Comparison of ENCODE assay signal across 8 cellular contexts in genomic region chr14:23006544-23007419, GRCh38. TPM values are rescaled to one million over a fixed set of nuclear protein-coding genes. Genes with fewer than 3 reads are reported as not detected.
DNase-seq lines count a peak whose midpoint lies in the region; ATAC-seq, FAIRE-seq and TF ChIP-seq lines count a peak whose summit lies in the region.

No MANE protein-coding gene starts in this region.

- TF ChIP-seq CTCF in AG09319 (IDR thresholded peaks at IDR 0.05; ENCODE audit: low read depth, low read length) (peak; percentile 34), keratinocyte (optimal IDR thresholded peaks at IDR 0.05 in 1 of 3, IDR thresholded peaks at IDR 0.05 in 1 of 3, conservative IDR thresholded peaks at IDR 0.05 in 1 of 3; ENCODE audit: extremely low read depth in 1 of 3, insufficient read depth in 2 of 3, low read length in 3 of 3) (peak; percentile 22 to 47 (median 46))

- peaks cover 27% of the 10 kb centered on the region for H3K4me1 ChIP-seq in keratinocyte (ENCODE audit: control insufficient read depth, extremely low read depth, insufficient read depth, low read length)

- peak overlapping the region; percentile 96 for H3K27ac ChIP-seq in keratinocyte (ENCODE audit: control insufficient read depth, insufficient read depth, low read length)

- peak; percentile 97 for TF ChIP-seq POLR2A in GM18951 (IDR thresholded peaks at IDR 0.05; ENCODE audit: extremely low read depth, insufficient read depth, insufficient read length)

- no peaks in the 10 kb centered on the region for H3K27me3 ChIP-seq in keratinocyte (ENCODE audit: control insufficient read depth, extremely low read depth, insufficient read depth, low read length)

- no peaks in the 10 kb centered on the region for H3K9me3 ChIP-seq in keratinocyte (ENCODE audit: control insufficient read depth, low read depth, low read length)

- peak overlapping the region; percentile 98 for H3K4me2 ChIP-seq in keratinocyte (ENCODE audit: control insufficient read depth, extremely low read depth, insufficient read depth, low read depth, low read length)

- in situ Hi-C loops in GM18951 (cut with MboI; ENCODE audit: low sequenced_read_pairs, unreplicated experiment) = no loop called here

- DNase-seq in AG09319 (ENCODE audit: extremely low read depth, low read depth) (peak; percentile 93), NCI-H345 (lab: John Stamatoyannopoulos, UW) (peak; percentile 99), cerebellar cortex (ENCODE audit: low spot score) (peak; percentile 100), keratinocyte (ENCODE audit: low read depth, low spot score) (peak; percentile 85)
- DNase-seq in activated CD4-positive, CD25-positive, alpha-beta regulatory T cell treated with anti-CD3 and anti-CD28 coated beads, Interleukin-2, amount 50 U/mL, for 16 hours (ENCODE audit: low read depth, low spot score) = peak; percentile 95
- DNase-seq in stimulated activated CD4-positive, alpha-beta T cell treated with anti-CD3 and anti-CD28 coated beads, Interleukin-15, amount 100 ng/mL, for 1 hour (ENCODE audit: low read depth in 1 of 2, low spot score in 1 of 2) = peak; percentile 88 to 95

- H2AFZ ChIP-seq in keratinocyte (ENCODE audit: control insufficient read depth, low read length) = peak overlapping the region; percentile 98

- no peaks in the 10 kb centered on the region for H3K79me2 ChIP-seq in keratinocyte (ENCODE audit: control insufficient read depth, insufficient read depth, low read length)

- H3K4me3 ChIP-seq in keratinocyte (ENCODE audit: control insufficient read depth in 2 of 3, extremely low read depth in 1 of 3, insufficient read depth in 2 of 3, low read depth in 1 of 3, low read length in 3 of 3) = peak overlapping the region; percentile 43 to 88 (median 80)

- ATAC-seq in HG03196 (IDR thresholded peaks at IDR 0.05; ENCODE audit: unreplicated experiment) = peak; percentile 88

- H3K36me3 ChIP-seq in keratinocyte (ENCODE audit: control insufficient read depth in 2 of 2, extremely low read depth in 1 of 2, insufficient read depth in 2 of 2, low read length in 2 of 2) = no peaks in the 10 kb centered on the region

- no peaks in the 10 kb centered on the region for H4K20me1 ChIP-seq in keratinocyte (ENCODE audit: control insufficient read depth, extremely low read depth, insufficient read depth, low read length)

- H3K9ac ChIP-seq in keratinocyte (ENCODE audit: control insufficient read depth, extremely low read depth, insufficient read depth, low read length) = peak overlapping the region; percentile 90

- no peaks in the 10 kb centered on the region for H3K9me1 ChIP-seq in keratinocyte (ENCODE audit: control insufficient read depth, extremely low read depth, insufficient read depth, low read length)

- FAIRE-seq in keratinocyte (lab: Jason Lieb, UNC) = peak; percentile 69

- dilution Hi-C loops in keratinocyte (cut with MboI; ENCODE audit: extremely low pct_ligation_motif_present, low sequenced_read_pairs) = no loop called here

RNA-seq across cellular contexts. Expression of gene C14orf93, which starts 3.2 kb away (rescaled TPM):
- 6.4 to 8.5 TPM (median 7.7 TPM) in 3 replicates for polyA plus RNA-seq in keratinocyte
- polyA plus RNA-seq in keratinocyte (2011; ENCODE audit: low read depth) = 2.1 TPM
- 5.7 and 7.2 TPM in 2 replicates for polyA plus RNA-seq in keratinocyte (2011; cell fraction: cytosol; rRNA removed)
- polyA plus RNA-seq in keratinocyte (2011; cell fraction: nucleus; rRNA removed) = 7.3 and 12.4 TPM in 2 replicates
- polyA plus RNA-seq in keratinocyte (2012; ENCODE audit: low replicate concordance) = 4.2 and 6.3 TPM in 2 replicates
- polyA minus RNA-seq in keratinocyte = 4.7 to 15.0 TPM (median 14.0 TPM) in 3 replicates
- polyA minus RNA-seq in keratinocyte (2011; cell fraction: cytosol; rRNA and poly(A)+ RNA removed) = 2.7 TPM
- polyA minus RNA-seq in keratinocyte (2011; cell fraction: nucleus; rRNA and poly(A)+ RNA removed) = 1.9 and 2.9 TPM in 2 replicates

RNA-seq across cellular contexts. Expression of gene AJUBA, which starts 24.4 kb away (rescaled TPM):
- 128 to 206 TPM (median 157 TPM) in 3 replicates for polyA plus RNA-seq in keratinocyte
- polyA plus RNA-seq in keratinocyte (2011; ENCODE audit: low read depth) = 22.0 TPM
- 81.7 and 183 TPM in 2 replicates for polyA plus RNA-seq in keratinocyte (2011; cell fraction: cytosol; rRNA removed)
- polyA plus RNA-seq in keratinocyte (2011; cell fraction: nucleus; rRNA removed) = 187 and 224 TPM in 2 replicates
- 93.6 and 129 TPM in 2 replicates for polyA plus RNA-seq in keratinocyte (2012; ENCODE audit: low replicate concordance)
- 310 to 512 TPM (median 327 TPM) in 3 replicates for polyA minus RNA-seq in keratinocyte
- polyA minus RNA-seq in keratinocyte (2011; cell fraction: cytosol; rRNA and poly(A)+ RNA removed) = 141 TPM
- 116 and 187 TPM in 2 replicates for polyA minus RNA-seq in keratinocyte (2011; cell fraction: nucleus; rRNA and poly(A)+ RNA removed)

RNA-seq across cellular contexts. Expression of gene PSMB5, which starts 27.9 kb away (rescaled TPM):
- polyA plus RNA-seq in keratinocyte = 285 to 349 TPM (median 292 TPM) in 3 replicates
- polyA plus RNA-seq in keratinocyte (2011; ENCODE audit: low read depth) = 57.4 TPM
- polyA plus RNA-seq in keratinocyte (2011; cell fraction: cytosol; rRNA removed) = 249 and 261 TPM in 2 replicates
- polyA plus RNA-seq in keratinocyte (2011; cell fraction: nucleus; rRNA removed) = 195 and 203 TPM in 2 replicates
- polyA plus RNA-seq in keratinocyte (2012; ENCODE audit: low replicate concordance) = 178 and 212 TPM in 2 replicates
- 128 to 263 TPM (median 217 TPM) in 3 replicates for polyA minus RNA-seq in keratinocyte
- 240 TPM for polyA minus RNA-seq in keratinocyte (2011; cell fraction: cytosol; rRNA and poly(A)+ RNA removed)
- 73.9 and 89.0 TPM in 2 replicates for polyA minus RNA-seq in keratinocyte (2011; cell fraction: nucleus; rRNA and poly(A)+ RNA removed)

RNA-seq across cellular contexts. Expression of gene PSMB11, which starts 35.2 kb away (rescaled TPM):
- polyA plus RNA-seq in keratinocyte = not detected in 3 replicates
- polyA plus RNA-seq in keratinocyte (2011; ENCODE audit: low read depth) = not detected
- not detected in 2 replicates for polyA plus RNA-seq in keratinocyte (2011; cell fraction: cytosol; rRNA removed)
- not detected in 2 replicates for polyA plus RNA-seq in keratinocyte (2011; cell fraction: nucleus; rRNA removed)
- not detected in 2 replicates for polyA plus RNA-seq in keratinocyte (2012; ENCODE audit: low replicate concordance)
- polyA minus RNA-seq in keratinocyte = 1.0 TPM in 1 of 3 replicates, not detected in the others
- not detected for polyA minus RNA-seq in keratinocyte (2011; cell fraction: cytosol; rRNA and poly(A)+ RNA removed)
- not detected in 2 replicates for polyA minus RNA-seq in keratinocyte (2011; cell fraction: nucleus; rRNA and poly(A)+ RNA removed)

RNA-seq across cellular contexts. Expression of gene HAUS4, which starts 49.9 kb away (rescaled TPM):
- polyA plus RNA-seq in keratinocyte = 16.6 to 25.5 TPM (median 23.6 TPM) in 3 replicates
- 53.5 TPM for polyA plus RNA-seq in keratinocyte (2011; ENCODE audit: low read depth)
- 13.2 and 14.7 TPM in 2 replicates for polyA plus RNA-seq in keratinocyte (2011; cell fraction: cytosol; rRNA removed)
- 14.5 and 18.2 TPM in 2 replicates for polyA plus RNA-seq in keratinocyte (2011; cell fraction: nucleus; rRNA removed)
- 18.4 and 25.0 TPM in 2 replicates for polyA plus RNA-seq in keratinocyte (2012; ENCODE audit: low replicate concordance)
- 9.4 to 22.7 TPM (median 13.8 TPM) in 3 replicates for polyA minus RNA-seq in keratinocyte
- polyA minus RNA-seq in keratinocyte (2011; cell fraction: cytosol; rRNA and poly(A)+ RNA removed) = 6.1 TPM
- 4.1 and 8.9 TPM in 2 replicates for polyA minus RNA-seq in keratinocyte (2011; cell fraction: nucleus; rRNA and poly(A)+ RNA removed)

Comparison
In these comparisons a context has a peak if more than half of its experiments do, and no peak if none do; other contexts are left out.
1. Peak in every context shown above with its lines: DNase-seq, ATAC-seq, H3K4me3 ChIP-seq and H3K27ac ChIP-seq.